ENCODE assay signal across 1 cellular context in genomic region chr5:112333236-112333850, GRCh38.
TF ChIP-seq lines count a peak whose summit lies in the region.

No MANE protein-coding gene starts in this region.

TF ChIP-seq in WTC11, 78 proteins besides CTCF, POLR2A, EP300 and RAD21 (continued from another document):
- TF ChIP-seq HMGXB4 (CRISPR knock-in tag; IDR thresholded peaks at IDR 0.05), result no peak
- TF ChIP-seq ZNF219 (CRISPR knock-in tag; IDR thresholded peaks at IDR 0.05; ENCODE audit: borderline replicate concordance), result no peak
- TF ChIP-seq GABPB1 (CRISPR knock-in tag; IDR thresholded peaks at IDR 0.05), result no peak
